ENCODE assay signal across 25 cellular contexts in genomic region chr2:44838116-44838790, GRCh38.
DNase-seq lines count a peak whose midpoint lies in the region; ATAC-seq, FAIRE-seq and TF ChIP-seq lines count a peak whose summit lies in the region.
"Had no signal": no experiment of that assay in that cellular context is flagged by ENCODE, and none has a peak within 500 bp of the region (broad histone marks: within the 10 kb centered on the region; RNA-seq: fewer than 3 reads in every experiment).

No MANE protein-coding gene starts in this region.

- H3K9ac ChIP-seq in neuronal stem cell (ENCODE audit: low read depth, low read length, poor library complexity) = no peak overlapping the region
- H3K9ac ChIP-seq: BLaER1, KMS-11 had no signal

- no peak overlapping the region for H2AFZ ChIP-seq in neuronal stem cell (ENCODE audit: low read length)

- no peak overlapping the region for H3K27ac Mint-ChIP-seq in T-cell
- H3K27ac Mint-ChIP-seq: CD4-positive, alpha-beta T cell had no signal

- TF ChIP-seq POLR2A in GM12892 (IDR thresholded peaks at IDR 0.05; ENCODE audit: low read depth, low read length) = no peak

- H2AK5ac ChIP-seq in neuronal stem cell (ENCODE audit: low read depth, low read length) = no peak overlapping the region

- no peak overlapping the region for H2BK5ac ChIP-seq in neuronal stem cell (ENCODE audit: low read length)

- H3K27me3 Mint-ChIP-seq in T-cell = peaks cover 6 to 11% of the 10 kb centered on the region in 2 donors

- peaks cover 2 to 3% of the 10 kb centered on the region in 2 donors for H3K9me3 ChIP-seq in neuronal stem cell (replicated peaks in 1 of 2; ENCODE audit: control insufficient read depth in 2 of 2, insufficient read depth in 1 of 2, low read depth in 1 of 2, low read length in 2 of 2)

- H3K36me3 Mint-ChIP-seq in T-cell = no peaks in the 10 kb centered on the region

- no CpG with 5 or more reads among the region's 13 CpGs for WGBS in neuronal stem cell (ENCODE audit: extremely low coverage in 2 of 2, insufficient read length in 2 of 2, insufficient replicate concordance in 1 of 2), 2 donors

- no peak overlapping the region for H2BK12ac ChIP-seq in neuronal stem cell (ENCODE audit: low read length)

- H3K4me2 ChIP-seq in neuronal stem cell (ENCODE audit: insufficient read depth, low read length, poor library complexity, severe bottlenecking) = no peak overlapping the region
- H3K4me2 ChIP-seq: BLaER1, KMS-11 had no signal

- peaks cover 0 to 3% of the 10 kb centered on the region in 2 donors for H3K4me1 ChIP-seq in neuronal stem cell (ENCODE audit: control insufficient read depth in 2 of 2, insufficient read depth in 1 of 2, low read depth in 1 of 2, low read length in 2 of 2)

- H3K9me3 Mint-ChIP-seq in T-cell = peaks cover 0 to 3% (median 0%) of the 10 kb centered on the region in 3 donors
- H3K9me3 Mint-ChIP-seq: CD4-positive, alpha-beta T cell had no signal

- POLR2A ChIA-PET in T-cell (lab: Charles Lee) = no interaction called here

- H3K18ac ChIP-seq in neuronal stem cell (ENCODE audit: low read length) = no peak overlapping the region

- H3K23ac ChIP-seq in neuronal stem cell (ENCODE audit: low read depth, low read length, poor library complexity) = peak overlapping the region; percentile 25

- no peak overlapping the region for H2BK120ac ChIP-seq in neuronal stem cell (ENCODE audit: low read depth, low read length)

- no peak for ATAC-seq in T-cell (replicated peaks in 1 of 4)

- H3K4me1 Mint-ChIP-seq in T-cell = no peaks in the 10 kb centered on the region

- H4K8ac ChIP-seq in neuronal stem cell (ENCODE audit: low read depth, low read length) = no peak overlapping the region

- H3K27ac ChIP-seq in neuronal stem cell (replicated peaks; ENCODE audit: low read length) = no peak overlapping the region
- H3K27ac ChIP-seq: BLaER1, KMS-11, SK-N-MC had no signal

- no peak for TF ChIP-seq CTCF in GM06990 (IDR thresholded peaks at IDR 0.05; ENCODE audit: insufficient read depth, low read length, poor library complexity, severe bottlenecking)

- no peak overlapping the region for H4K91ac ChIP-seq in neuronal stem cell (ENCODE audit: low read depth, low read length, poor library complexity)

- peak; percentile 73 for FAIRE-seq in GM12892 (lab: Jason Lieb, UNC)

- no peak overlapping the region for H3K4me3 Mint-ChIP-seq in T-cell
- H3K4me3 Mint-ChIP-seq: CD4-positive, alpha-beta T cell had no signal

- CTCF ChIA-PET in T-cell (lab: Charles Lee) = no interaction called here

- no peak overlapping the region for H3K14ac ChIP-seq in neuronal stem cell (ENCODE audit: low read length)

- H2BK15ac ChIP-seq in neuronal stem cell (ENCODE audit: low read length) = no peak overlapping the region

- no peak overlapping the region for H3K4ac ChIP-seq in neuronal stem cell (ENCODE audit: low read length)

- H3K27me3 ChIP-seq in GM06990 (replicated peaks; ENCODE audit: control insufficient read depth, insufficient read depth, low read length) = no peaks in the 10 kb centered on the region
- peaks cover 0 to 40% (median 0%) of the 10 kb centered on the region in 3 experiments for H3K27me3 ChIP-seq in neuronal stem cell (ENCODE audit: control insufficient read depth in 3 of 3, insufficient read depth in 3 of 3, low read depth in 1 of 3, low read length in 3 of 3)
- H3K27me3 ChIP-seq: BLaER1 had no signal

- H3K36me3 ChIP-seq in GM06990 (ENCODE audit: control insufficient read depth, insufficient read depth, low read length) = no peaks in the 10 kb centered on the region
- no peaks in the 10 kb centered on the region for H3K36me3 ChIP-seq in neuronal stem cell (replicated peaks in 1 of 2; ENCODE audit: control insufficient read depth in 2 of 2, insufficient read depth in 2 of 2, low read length in 2 of 2)
- H3K36me3 ChIP-seq: BLaER1 had no signal

- no peaks in the 10 kb centered on the region for H3K79me1 ChIP-seq in neuronal stem cell (ENCODE audit: low read depth, low read length)

- DNase-seq in GM06990 (ENCODE audit: extremely low read depth, insufficient read length) = peak; percentile 37
- no peak for DNase-seq in GM12892 (ENCODE audit: insufficient read length)
- DNase-seq in RPMI7951 (ENCODE audit: low read depth) = peak; percentile 4
- DNase-seq in neuronal stem cell (ENCODE audit: low spot score) = no peak
- DNase-seq in cortex of kidney (lab: John Stamatoyannopoulos, UW) = no peak
- no peak for DNase-seq in NCI-H82 (lab: John Stamatoyannopoulos, UW)
- no peak for DNase-seq in T-cell
- DNase-seq: CD4-positive, alpha-beta T cell; COR-L47; DMS 273 treated with DMSO at 0.1 percent for 48 hours; DMS79 treated with DMSO at 0.1 percent for 48 hours; GOT3; HCEC 1CT; IMR-90; NCI-H1092 treated with DMSO at 0.1 percent for 48 hours; NCI-H146; NCI-H2081; NCI-H2171; NCI-H345; NCI-H524 treated with DMSO at 0.1 percent for 48 hours; Right ventricle myocardium superior; SW 1271 had no signal

- H3K4me3 ChIP-seq in GM06990 (replicated peaks; ENCODE audit: low read depth, low read length) (no peak overlapping the region), neuronal stem cell (ENCODE audit: low read length in 2 of 2) (no peak overlapping the region)
- H3K4me3 ChIP-seq: BLaER1, SK-N-MC had no signal

Comparison
In these comparisons a context has a peak if more than half of its experiments do, and no peak if none do; other contexts are left out.
1. DNase-seq: peak in GM06990 (single experiment) and RPMI7951 (single experiment); none in GM12892 (single experiment), neuronal stem cell (single experiment), cortex of kidney (single experiment), NCI-H82 (single experiment) and T-cell (0 of 34).